In the genomic region with DNA sequence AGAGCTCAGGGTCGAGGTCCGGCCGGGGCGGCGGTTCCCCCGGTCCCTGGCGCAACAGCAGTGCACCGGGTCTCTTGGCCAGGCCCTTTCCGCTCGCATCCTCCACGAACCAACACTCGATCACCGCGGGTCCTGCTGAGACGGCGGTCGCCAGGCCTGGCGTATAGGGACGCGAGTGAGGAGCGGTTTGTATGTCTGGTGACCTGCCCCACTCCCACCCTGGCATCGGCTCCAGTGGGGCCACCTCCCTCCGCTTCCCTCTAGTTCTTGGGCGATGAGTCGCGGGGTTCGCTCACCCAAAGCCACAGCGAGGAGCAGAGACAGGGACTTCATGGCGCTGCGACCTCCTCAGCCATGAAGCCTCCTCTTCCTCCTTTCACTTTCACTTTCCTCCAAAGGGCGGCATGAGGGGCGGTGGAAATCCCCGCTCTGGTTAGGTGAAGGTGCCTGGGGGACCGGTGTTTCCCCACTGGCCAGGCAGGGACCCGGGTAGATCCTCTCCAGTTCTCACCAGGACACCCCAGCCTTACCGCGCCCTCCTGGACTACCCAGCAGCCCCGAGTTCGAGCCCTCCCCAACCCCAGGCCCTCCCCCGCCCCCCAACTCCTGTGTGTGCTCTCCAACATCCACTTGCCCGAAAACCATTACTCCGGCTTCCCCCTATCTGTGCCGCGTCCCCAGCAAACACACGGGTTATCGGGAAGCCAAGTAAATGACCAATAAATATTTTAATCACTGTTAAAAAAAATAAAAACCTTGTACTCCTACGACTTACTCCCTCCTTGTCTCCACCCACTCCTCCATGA, we compare ENCODE assay signal across 8 cellular contexts. TPM values are rescaled to one million over a fixed set of nuclear protein-coding genes. Genes with fewer than 3 reads are reported as not detected.
DNase-seq lines count a peak whose midpoint lies in the region; ATAC-seq and TF ChIP-seq lines count a peak whose summit lies in the region.

Gene TAPBP, minus strand, starts transcription at position 370 of the 806 bp plus-strand sequence. Its CDS starts 37 bp downstream, at position 333.

- H3K4me3 ChIP-seq in mesodermal cell (ENCODE audit: extremely low read depth, insufficient read depth, low read length, poor library complexity, severe bottlenecking) = peak within 1 kb of the TSS; percentile 62

- WGBS in mesodermal cell (ENCODE audit: insufficient coverage in 2 of 2), 2 experiments = 0% methylated on average over 18 to 32 of the region's 47 CpGs

- peak; percentile 83 for DNase-seq in NK-92 treated with Interleukin-12 subunit alpha and Interleukin-12 subunit beta, amount 100 ng/mL, for 24 hours (lab: John Stamatoyannopoulos, UW)
- DNase-seq in activated CD8-positive, alpha-beta memory T cell treated with anti-CD3 and anti-CD28 coated beads, Interleukin-2, amount 50 U/mL, for 4 hours = peak; percentile 83
- DNase-seq in endothelial cell (ENCODE audit: low spot score) (peak; percentile 49), amniotic stem cell (lab: John Stamatoyannopoulos, UW) (no peak)
- DNase-seq in stimulated activated CD8-positive, alpha-beta memory T cell treated with anti-CD3 and anti-CD28 coated beads, Interleukin-15, amount 100 ng/mL, for 1 hour (ENCODE audit: low read depth) = peak; percentile 67

- H3K27me3 Mint-ChIP-seq in endothelial cell (ENCODE audit: unreplicated experiment) = peaks cover 11% of the 10 kb centered on the region

- peaks cover 14% of the 10 kb centered on the region for H3K4me1 ChIP-seq in mesodermal cell (ENCODE audit: control insufficient read depth, insufficient read depth, low read length, poor library complexity, severe bottlenecking)

- peaks cover 30% of the 10 kb centered on the region for H3K4me1 Mint-ChIP-seq in endothelial cell (ENCODE audit: unreplicated experiment)

- peak within 1 kb of the TSS; percentile 69 for H3K27ac ChIP-seq in mesodermal cell (ENCODE audit: low read depth, low read length, severe bottlenecking)

- H3K9me3 ChIP-seq in mesodermal cell (ENCODE audit: control insufficient read depth, low read length) = no peaks in the 10 kb centered on the region

- H3K36me3 ChIP-seq in mesodermal cell (ENCODE audit: control insufficient read depth, insufficient read depth, low read length) = peaks cover 21% of the 10 kb centered on the region

- no peak for TF ChIP-seq CTCF in endothelial cell (IDR thresholded peaks at IDR 0.05; ENCODE audit: unreplicated experiment)

- ATAC-seq in HG02981 (IDR thresholded peaks at IDR 0.05; ENCODE audit: unreplicated experiment) = peak; percentile 36

- H3K9me3 Mint-ChIP-seq in endothelial cell (ENCODE audit: unreplicated experiment) = no peaks in the 10 kb centered on the region

- H3K4me3 Mint-ChIP-seq in endothelial cell (ENCODE audit: unreplicated experiment) = peak within 1 kb of the TSS; percentile 97

- peak; percentile 72 for TF ChIP-seq POLR2A in GM15510 (IDR thresholded peaks at IDR 0.05; ENCODE audit: borderline replicate concordance, extremely low read depth, insufficient read length)

- H3K27ac Mint-ChIP-seq in endothelial cell (ENCODE audit: unreplicated experiment) = peak within 1 kb of the TSS; percentile 91

- peaks cover 8% of the 10 kb centered on the region for H3K36me3 Mint-ChIP-seq in endothelial cell (ENCODE audit: low read depth, unreplicated experiment)

RNA-seq across cellular contexts. Expression of gene TAPBP, which starts in this region (rescaled TPM):
- total RNA-seq in endothelial cell (ENCODE audit: unreplicated experiment) = 57.1 TPM
- polyA plus RNA-seq in mesodermal cell (2013, experiment 1 of 2) = 24.0 TPM
- polyA plus RNA-seq in mesodermal cell (2013, experiment 2 of 2) = 19.1 TPM
